In genomic region chr4:57044279-57044678, GRCh38 we compare ENCODE assay signal across 12 cellular contexts.
A peak's percentile ranks its signal among the peaks of the same experiment; 100 is the strongest.
DNase-seq lines count a peak whose midpoint lies in the region; TF ChIP-seq lines count a peak whose summit lies in the region.
"Had no signal": no experiment of that assay in that cellular context is flagged by ENCODE, and none has a peak within 500 bp of the region (broad histone marks: within the 10 kb centered on the region; RNA-seq: fewer than 3 reads in every experiment).

No MANE protein-coding gene starts in this region.

- peaks cover 0 to 43% (median 5%) of the 10 kb centered on the region in 6 donors for H3K4me1 ChIP-seq in spleen

- H3K27ac ChIP-seq in adipose tissue (ENCODE audit: low read depth, low read length) (peak overlapping the region; percentile 62), layer of hippocampus (ENCODE audit: low read depth, low read length) (peak overlapping the region; percentile 42), spleen (peak overlapping the region in 7 of 8 donors; percentile 36 to 83 (median 67))

- no peak for TF ChIP-seq CTCF in spleen (IDR thresholded peaks at IDR 0.05 in 8 of 11, conservative IDR thresholded peaks at IDR 0.05 in 3 of 11)

- no peaks in the 10 kb centered on the region for H3K27me3 ChIP-seq in layer of hippocampus (ENCODE audit: control insufficient read depth, insufficient read depth, low read length)
- H3K27me3 ChIP-seq in spleen (replicated peaks in 1 of 7), result no peaks in the 10 kb centered on the region

- peaks cover 0 to 22% (median 0%) of the 10 kb centered on the region in 6 donors for H3K36me3 ChIP-seq in spleen

- no peak overlapping the region for H3K4me3 ChIP-seq in spleen

- no peak for TF ChIP-seq POLR2A in spleen (IDR thresholded peaks at IDR 0.05)

- no peaks in the 10 kb centered on the region for H3K9me3 ChIP-seq in spleen

- WGBS in adipose tissue, 3 donors, result 58 to 73% (median 65%) methylated on average over 1 of the region's 1 CpG
- 57 to 84% (median 76%) methylated on average over 1 of the region's 1 CpG for WGBS in spleen, 5 donors

- intact Hi-C loops in spleen (cut with DNase I; ENCODE audit: low total_unique reads), result no loop called here
- intact Hi-C loops in head of caudate nucleus (cut with DNase I), result no loop called here

- peak; percentile 95 for DNase-seq in EH (ENCODE audit: low read depth)
- no peak for DNase-seq in spleen
- DNase-seq in activated CD4-positive, alpha-beta T cell treated with anti-CD3 and anti-CD28 coated beads for 1 hour, result no peak
- no peak for DNase-seq in LoVo (ENCODE audit: low spot score)
- DNase-seq in head of caudate nucleus, result no peak
- DNase-seq in ecto neural progenitor cell (ENCODE audit: low spot score), result no peak
- DNase-seq: activated CD4-positive, alpha-beta T cell treated with anti-CD3 and anti-CD28 coated beads for 4 hours; COR-L47; NCI-H1417 treated with DMSO at 0.1 percent for 48 hours; NCI-H748 treated with DMSO at 0.1 percent for 48 hours had no signal
